Comparison of ENCODE assay signal across 1 cellular context in genomic region chr16:4811242-4811641, GRCh38.
TF ChIP-seq lines count a peak whose summit lies in the region.

No MANE protein-coding gene starts in this region.

TF ChIP-seq in WTC11, 78 proteins besides CTCF, POLR2A, EP300 and RAD21 (continued from another document):
- TF ChIP-seq ATF6 (CRISPR knock-in tag; IDR thresholded peaks at IDR 0.05): no peak
- TF ChIP-seq NFE2L1 (CRISPR knock-in tag; IDR thresholded peaks at IDR 0.05): no peak
- TF ChIP-seq IRF2 (CRISPR knock-in tag; IDR thresholded peaks at IDR 0.05; ENCODE audit: borderline replicate concordance, low read depth): no peak
- no peak for TF ChIP-seq JUN (CRISPR knock-in tag; IDR thresholded peaks at IDR 0.05)
- no peak for TF ChIP-seq STAT6 (CRISPR knock-in tag; conservative IDR thresholded peaks at IDR 0.05; ENCODE audit: low read depth)
- TF ChIP-seq ZNF416 (CRISPR knock-in tag; IDR thresholded peaks at IDR 0.05): no peak
- no peak for TF ChIP-seq ATF1 (CRISPR knock-in tag; IDR thresholded peaks at IDR 0.05)
